ENCODE assay signal across 8 cellular contexts in genomic region chr1:156487862-156488261, GRCh38.
DNase-seq lines count a peak whose midpoint lies in the region; ATAC-seq lines count a peak whose summit lies in the region.

No MANE protein-coding gene starts in this region.

- H3K36me3 Mint-ChIP-seq in stimulated activated naive CD8-positive, alpha-beta T cell treated with anti-CD3 and anti-CD28 coated beads, Interleukin-15, Interleukin-2, amounts not matched to agents 100 ng/mL and 50 ng/mL, for 24 hours (ENCODE audit: low read depth), result peaks cover 9% of the 10 kb centered on the region

- H3K4me3 Mint-ChIP-seq in stimulated activated naive CD8-positive, alpha-beta T cell treated with anti-CD3 and anti-CD28 coated beads, Interleukin-15, Interleukin-2, amounts not matched to agents 100 ng/mL and 50 ng/mL, for 24 hours, result peak overlapping the region; percentile 60

- peak; percentile 80 to 81 for ATAC-seq in activated CD4-positive, CD25-positive, alpha-beta regulatory T cell treated with anti-CD3 and anti-CD28 coated beads, Interleukin-2, amount 50 U/mL, for 24 hours
- ATAC-seq in HG03565 (IDR thresholded peaks at IDR 0.05; ENCODE audit: unreplicated experiment) (peak; percentile 38), GM21515 (IDR thresholded peaks at IDR 0.05; ENCODE audit: unreplicated experiment) (no peak)

- H3K27me3 Mint-ChIP-seq in stimulated activated naive CD8-positive, alpha-beta T cell treated with anti-CD3 and anti-CD28 coated beads, Interleukin-15, Interleukin-2, amounts not matched to agents 100 ng/mL and 50 ng/mL, for 24 hours, result no peaks in the 10 kb centered on the region

- peaks cover 87% of the 10 kb centered on the region for H3K4me1 Mint-ChIP-seq in stimulated activated naive CD8-positive, alpha-beta T cell treated with anti-CD3 and anti-CD28 coated beads, Interleukin-15, Interleukin-2, amounts not matched to agents 100 ng/mL and 50 ng/mL, for 24 hours (ENCODE audit: low read depth)

- H3K27ac ChIP-seq in caudate nucleus (ENCODE audit: low read depth, low read length), result peak overlapping the region; percentile 60

- H3K9me3 Mint-ChIP-seq in stimulated activated naive CD8-positive, alpha-beta T cell treated with anti-CD3 and anti-CD28 coated beads, Interleukin-15, Interleukin-2, amounts not matched to agents 100 ng/mL and 50 ng/mL, for 24 hours, result no peaks in the 10 kb centered on the region

- H3K27ac Mint-ChIP-seq in stimulated activated naive CD8-positive, alpha-beta T cell treated with anti-CD3 and anti-CD28 coated beads, Interleukin-15, Interleukin-2, amounts not matched to agents 100 ng/mL and 50 ng/mL, for 24 hours, result peak overlapping the region; percentile 96

- no peak for DNase-seq in activated CD4-positive, CD25-positive, alpha-beta regulatory T cell (lab: John Stamatoyannopoulos, UW)
- DNase-seq in caudate nucleus (lab: John Stamatoyannopoulos, UW), result no peak
- no peak for DNase-seq in NCI-H187 (lab: John Stamatoyannopoulos, UW)
- DNase-seq in DMS53 (lab: John Stamatoyannopoulos, UW), result no peak
